In genomic region chr6:163391983-163392382, GRCh38 we compare ENCODE assay signal across 1 cellular context.
A peak's percentile ranks its signal among the peaks of the same experiment; 100 is the strongest.
TF ChIP-seq lines count a peak whose summit lies in the region.

No MANE protein-coding gene starts in this region.

TF ChIP-seq in HEK293, 187 proteins besides CTCF, POLR2A, EP300 and RAD21:
- TF ChIP-seq WT1 (tag by site-specific recombination; IDR thresholded peaks at IDR 0.05) (peak; percentile 66), HIC1 (tag by site-specific recombination; IDR thresholded peaks at IDR 0.05) (peak; percentile 15; the same call in 1 of the 2 replicates), ZFP41 (tag by site-specific recombination; IDR thresholded peaks at IDR 0.05; ENCODE audit: borderline replicate concordance) (no peak)
